Comparison of ENCODE assay signal across 20 cellular contexts in the genomic region with DNA sequence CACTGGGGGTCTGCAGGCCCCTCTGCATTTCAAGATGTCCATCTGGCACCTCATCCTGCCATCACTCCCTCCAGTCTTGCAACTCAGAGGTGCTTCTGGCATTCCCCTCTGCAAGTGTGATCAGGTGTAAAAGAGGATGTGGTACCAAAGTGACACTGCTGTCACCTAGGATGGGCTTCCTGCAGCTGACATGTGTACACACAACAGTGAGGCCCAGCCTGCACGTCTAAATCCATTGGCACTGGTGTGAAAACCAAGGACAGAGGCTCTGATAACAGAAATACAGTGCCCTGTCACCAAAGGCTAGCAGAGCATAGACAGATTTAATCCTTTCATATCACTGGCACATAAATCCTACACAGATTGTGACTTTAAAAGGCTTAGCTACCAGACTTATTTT.
DNase-seq lines count a peak whose midpoint lies in the region; TF ChIP-seq lines count a peak whose summit lies in the region.
"Had no signal": no experiment of that assay in that cellular context is flagged by ENCODE, and none has a peak within 500 bp of the region (broad histone marks: within the 10 kb centered on the region; RNA-seq: fewer than 3 reads in every experiment).

No MANE protein-coding gene starts in this region.

- POLR2A ChIA-PET in HEK293 (lab: Yijun Ruan, JAX): no interaction called here

- CTCF ChIA-PET in HEK293 (lab: Yijun Ruan, JAX): no interaction called here

- no peak overlapping the region for H2AFZ ChIP-seq in OCI-LY3 (ENCODE audit: low read depth, low read length)

- no peak overlapping the region for H3K4me3 Mint-ChIP-seq in neural crest cell
- H3K4me3 Mint-ChIP-seq: activated CD4-positive, alpha-beta memory T cell treated with anti-CD3 and anti-CD28 coated beads, Interleukin-2, amount 10 ng/mL, durations not matched to agents 7 days and 5 days; HFFc6 had no signal

- no peak for TF ChIP-seq CTCF in HEK293 (tag by site-specific recombination; IDR thresholded peaks at IDR 0.05)
- no peak for TF ChIP-seq CTCF in OCI-LY3 (IDR thresholded peaks at IDR 0.05; ENCODE audit: low read depth, low read length)
- TF ChIP-seq CTCF in neural crest cell (conservative IDR thresholded peaks at IDR 0.05): no peak

- H4K20me1 ChIP-seq in OCI-LY3 (ENCODE audit: insufficient read depth, low read length): no peaks in the 10 kb centered on the region

- no peak overlapping the region for H3K27ac ChIP-seq in HEK293 (ENCODE audit: extremely low read depth, low read depth, low read length)
- no peak overlapping the region for H3K27ac ChIP-seq in OCI-LY3 (ENCODE audit: low read length)
- H3K27ac ChIP-seq: dorsolateral prefrontal cortex, esophagus muscularis mucosa, tibial nerve, VCaP had no signal

- DNase-seq in NK-92 treated with Interleukin-12 subunit alpha and Interleukin-12 subunit beta, amount 100 ng/mL, for 24 hours (lab: John Stamatoyannopoulos, UW): peak; percentile 23
- DNase-seq in NK-92 (lab: John Stamatoyannopoulos, UW; ENCODE audit: unreplicated experiment) (no peak), neural crest cell (ENCODE audit: low read depth, low spot score) (no peak), MV-4-11 (lab: John Stamatoyannopoulos, UW) (no peak), cortex of kidney (lab: John Stamatoyannopoulos, UW) (no peak), pons (ENCODE audit: low spot score) (no peak)
- DNase-seq: activated CD4-positive, alpha-beta memory T cell treated with anti-CD3 and anti-CD28 coated beads, Interleukin-2, amount 10 ng/mL, durations not matched to agents 7 days and 5 days; C1 segment of cervical spinal cord; DMS53; HFFc6; NCI-H187; NCI-H510A treated with DMSO at 0.1 percent for 48 hours; nucleus accumbens; stimulated activated CD4-positive, alpha-beta T cell treated with anti-CD3 and anti-CD28 coated beads, Interleukin-4, amount 100 ng/mL, for 4 hours had no signal

- H3K27me3 Mint-ChIP-seq in neural crest cell (ENCODE audit: low read depth): no peaks in the 10 kb centered on the region

- no peaks in the 10 kb centered on the region for H3K36me3 ChIP-seq in HEK293 (ENCODE audit: control insufficient read depth in 2 of 2, insufficient read depth in 1 of 2, low read length in 2 of 2)
- H3K36me3 ChIP-seq in OCI-LY3 (replicated peaks; ENCODE audit: low read depth, low read length): no peaks in the 10 kb centered on the region
- H3K36me3 ChIP-seq: esophagus muscularis mucosa, tibial nerve had no signal

- H3K4me1 Mint-ChIP-seq in neural crest cell: no peaks in the 10 kb centered on the region

- H3K27me3 ChIP-seq in OCI-LY3 (ENCODE audit: low read depth, low read length): no peaks in the 10 kb centered on the region
- H3K27me3 ChIP-seq: dorsolateral prefrontal cortex, esophagus muscularis mucosa, tibial nerve had no signal

- H3K9me3 ChIP-seq in HEK293 (ENCODE audit: control insufficient read depth, insufficient read depth, low read depth, low read length) (no peaks in the 10 kb centered on the region), OCI-LY3 (ENCODE audit: insufficient read depth, low read length) (no peaks in the 10 kb centered on the region)
- H3K9me3 ChIP-seq: esophagus muscularis mucosa, tibial nerve had no signal

- H3K79me2 ChIP-seq in OCI-LY3 (ENCODE audit: low read length): no peaks in the 10 kb centered on the region

- no peaks in the 10 kb centered on the region for H3K4me1 ChIP-seq in HEK293 (ENCODE audit: control insufficient read depth, insufficient read depth, low read length)
- H3K4me1 ChIP-seq in OCI-LY3 (ENCODE audit: low read length): peaks cover 9% of the 10 kb centered on the region

- H3K36me3 Mint-ChIP-seq in neural crest cell (ENCODE audit: low read depth): no peaks in the 10 kb centered on the region

- H3K9me3 Mint-ChIP-seq in neural crest cell: no peaks in the 10 kb centered on the region
- H3K9me3 Mint-ChIP-seq: activated CD4-positive, alpha-beta memory T cell treated with anti-CD3 and anti-CD28 coated beads, Interleukin-2, amount 10 ng/mL, durations not matched to agents 7 days and 5 days; HFFc6 had no signal

- H3K9ac ChIP-seq in OCI-LY3 (ENCODE audit: low read length): no peak overlapping the region

- H3K27ac Mint-ChIP-seq in neural crest cell (ENCODE audit: unreplicated experiment): peak overlapping the region; percentile 10
- H3K27ac Mint-ChIP-seq: activated CD4-positive, alpha-beta memory T cell treated with anti-CD3 and anti-CD28 coated beads, Interleukin-2, amount 10 ng/mL, durations not matched to agents 7 days and 5 days; HFFc6 had no signal

- H3K4me3 ChIP-seq in HEK293 (ENCODE audit: low read depth, low read length) (no peak overlapping the region), OCI-LY3 (ENCODE audit: low read length) (no peak overlapping the region)
- H3K4me3 ChIP-seq: dorsolateral prefrontal cortex, esophagus muscularis mucosa, tibial nerve had no signal

- peak overlapping the region; percentile 7; the same call in 1 of the 2 replicates for H3K4me2 ChIP-seq in OCI-LY3 (ENCODE audit: low read length)

TF ChIP-seq in HEK293, 187 proteins besides CTCF, POLR2A, EP300 and RAD21:
- TF ChIP-seq OVOL3 (tag by site-specific recombination; IDR thresholded peaks at IDR 0.05) (no peak), ZSCAN16 (tag by site-specific recombination; IDR thresholded peaks at IDR 0.05) (0 out of 2 replicates have a peak, but pooled peaks have one; percentile 15)
TF ChIP-seq in HEK293: peak in this region for 1.
